Comparison of ENCODE assay signal across 8 cellular contexts in genomic region chr17:59366040-59366757, GRCh38. TPM values are rescaled to one million over a fixed set of nuclear protein-coding genes. Genes with fewer than 3 reads are reported as not detected.
A peak's percentile ranks its signal among the peaks of the same experiment; 100 is the strongest.
DNase-seq lines count a peak whose midpoint lies in the region; FAIRE-seq and TF ChIP-seq lines count a peak whose summit lies in the region.

No MANE protein-coding gene starts in this region.

- H3K9me3 ChIP-seq in OCI-LY3 (ENCODE audit: insufficient read depth, low read length) (no peaks in the 10 kb centered on the region), esophagus squamous epithelium (no peaks in the 10 kb centered on the region), parathyroid adenoma (ENCODE audit: control insufficient read depth, low read length) (no peaks in the 10 kb centered on the region)

- H3K27ac ChIP-seq in HL-60 (replicated peaks) (peak overlapping the region; percentile 47), OCI-LY3 (ENCODE audit: low read length) (0 out of 2 replicates have a peak overlapping the region, but pooled peaks have one; percentile 26), esophagus squamous epithelium (peak overlapping the region; percentile 53 to 90 (median 86)), parathyroid adenoma (peak overlapping the region; percentile 76)

- 49 to 60% methylated on average over 5 to 8 of the region's 10 CpGs for WGBS in esophagus squamous epithelium, 2 donors

- no peaks in the 10 kb centered on the region for H4K20me1 ChIP-seq in OCI-LY3 (ENCODE audit: insufficient read depth, low read length)

- H3K4me3 ChIP-seq in HL-60 (replicated peaks; ENCODE audit: insufficient read depth, low read length), result no peak overlapping the region
- no peak overlapping the region for H3K4me3 ChIP-seq in OCI-LY3 (ENCODE audit: low read length)
- peak overlapping the region in 1 of 4 donors; percentile 3 for H3K4me3 ChIP-seq in esophagus squamous epithelium
- peak overlapping the region; percentile 6 for H3K4me3 ChIP-seq in parathyroid adenoma (ENCODE audit: low read depth, low read length)

- no peak overlapping the region for H2AFZ ChIP-seq in OCI-LY3 (ENCODE audit: low read depth, low read length)
- H2AFZ ChIP-seq in parathyroid adenoma, result no peak overlapping the region

- H3K36me3 ChIP-seq in OCI-LY3 (replicated peaks; ENCODE audit: low read depth, low read length) (peaks cover 11% of the 10 kb centered on the region), esophagus squamous epithelium (no peaks in the 10 kb centered on the region), parathyroid adenoma (ENCODE audit: control insufficient read depth, insufficient read depth, low read length) (no peaks in the 10 kb centered on the region)

- intact Hi-C loops in esophagus squamous epithelium (cut with DNase I), result no loop called here

- TF ChIP-seq CTCF in HL-60 (IDR thresholded peaks at IDR 0.05; ENCODE audit: insufficient read depth, low read length) (no peak), OCI-LY3 (IDR thresholded peaks at IDR 0.05; ENCODE audit: low read depth, low read length) (no peak), esophagus squamous epithelium (IDR thresholded peaks at IDR 0.05) (no peak), parathyroid adenoma (IDR thresholded peaks at IDR 0.05) (no peak)

- H3K79me2 ChIP-seq in OCI-LY3 (ENCODE audit: low read length), result peaks cover 87% of the 10 kb centered on the region
- peaks cover 71% of the 10 kb centered on the region for H3K79me2 ChIP-seq in parathyroid adenoma

- peak overlapping the region; percentile 40; the same call in 1 of the 2 replicates for H3K9ac ChIP-seq in OCI-LY3 (ENCODE audit: low read length)
- no peak overlapping the region for H3K9ac ChIP-seq in parathyroid adenoma

- FAIRE-seq in HTR-8/SVneo (lab: Jason Lieb, UNC), result no peak

- no peaks in the 10 kb centered on the region for H3K27me3 ChIP-seq in HL-60 (ENCODE audit: insufficient read depth, poor library complexity, severe bottlenecking)
- H3K27me3 ChIP-seq in OCI-LY3 (ENCODE audit: low read depth, low read length), result no peaks in the 10 kb centered on the region
- H3K27me3 ChIP-seq in esophagus squamous epithelium, result no peaks in the 10 kb centered on the region
- H3K27me3 ChIP-seq in parathyroid adenoma (ENCODE audit: control insufficient read depth, insufficient read depth, low read length), result no peaks in the 10 kb centered on the region

- peak in 1 of 2 experiments; percentile 51 for DNase-seq in HL-60 (ENCODE audit: low read depth in 1 of 2, low spot score in 1 of 2)
- no peak for DNase-seq in esophagus squamous epithelium (lab: John Stamatoyannopoulos, UW)
- DNase-seq in COLO829 (ENCODE audit: low spot score), result no peak
- no peak for DNase-seq in stimulated activated CD4-positive, alpha-beta T cell treated with anti-CD3 and anti-CD28 coated beads, Interleukin-4, amount 100 ng/mL, for 24 hours
- no peak for DNase-seq in HTR-8/SVneo (ENCODE audit: insufficient read length, low spot score)
- no peak for DNase-seq in NCI-H2227 (lab: John Stamatoyannopoulos, UW; ENCODE audit: unreplicated experiment)

- no peak for TF ChIP-seq POLR2A in esophagus squamous epithelium (IDR thresholded peaks at IDR 0.05)

- peak overlapping the region; percentile 31 for H3K4me2 ChIP-seq in OCI-LY3 (ENCODE audit: low read length)
- H3K4me2 ChIP-seq in parathyroid adenoma (ENCODE audit: low read length), result peak overlapping the region; percentile 49

- H3K4me1 ChIP-seq in OCI-LY3 (ENCODE audit: low read length) (peaks cover 84% of the 10 kb centered on the region), esophagus squamous epithelium (peaks cover 45 to 100% (median 95%) of the 10 kb centered on the region in 3 donors), parathyroid adenoma (peaks cover 74% of the 10 kb centered on the region)

RNA-seq across cellular contexts. Expression of gene YPEL2, which starts 34.7 kb away (rescaled TPM):
- total RNA-seq in esophagus squamous epithelium, result 10 to 100 TPM in 2 of 4 donors, 1 to 10 TPM in 2; 5.5 to 18.3 (median 11.2) TPM

Comparison
In these comparisons a context has a peak if more than half of its experiments do, and no peak if none do; other contexts are left out.
1. H3K27ac ChIP-seq: peak in every context shown above with its lines; median percentile 86 in esophagus squamous epithelium; 76 in parathyroid adenoma; 47 in HL-60; 26 in OCI-LY3.